1 cellular context compared by ENCODE assay signal in the genomic region with DNA sequence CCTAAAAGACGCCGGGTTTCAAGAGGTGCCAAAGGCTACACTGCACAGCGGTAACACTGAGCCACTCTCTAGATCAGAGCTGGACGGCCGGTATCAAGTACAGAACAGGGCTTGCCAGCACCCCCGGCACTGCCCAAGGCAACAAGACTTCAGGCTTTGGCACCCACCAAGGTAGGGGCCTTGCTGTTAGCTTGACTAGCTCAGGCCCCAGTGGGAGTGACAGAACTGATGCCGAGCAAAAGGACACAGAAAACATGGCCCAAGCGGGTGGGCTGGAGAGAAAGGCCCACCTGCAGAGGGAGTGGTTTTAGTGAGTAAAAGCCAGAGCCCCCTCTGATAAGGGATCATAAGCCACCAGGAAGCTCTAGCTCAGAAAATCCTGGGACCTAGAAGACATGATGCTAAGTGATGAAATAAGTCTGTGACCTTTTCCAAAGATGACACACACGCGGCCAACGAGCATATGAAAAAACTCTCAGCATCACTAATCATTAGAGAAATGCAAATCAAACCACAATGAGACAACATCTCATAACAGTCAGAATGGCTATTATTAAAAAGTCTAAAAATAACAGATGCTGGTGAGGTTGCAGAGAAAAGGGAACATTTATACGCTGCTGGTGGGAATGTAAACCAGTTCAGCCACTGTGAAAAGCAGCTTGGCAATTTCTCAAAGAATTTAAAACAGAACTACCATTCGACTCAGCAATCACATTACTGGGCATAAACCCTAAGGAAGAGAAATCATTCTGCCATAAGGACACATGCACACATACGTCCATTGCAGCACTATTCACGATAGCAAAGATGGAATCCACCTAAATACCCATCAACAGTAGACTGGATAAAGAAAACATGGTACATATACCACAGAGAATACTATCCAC.
TF ChIP-seq lines count a peak whose summit lies in the region.

No MANE protein-coding gene starts in this region.

TF ChIP-seq in GM12878, 131 proteins besides CTCF, POLR2A, EP300 and RAD21 (continues in another document):
- TF ChIP-seq RELA (IDR thresholded peaks at IDR 0.05; ENCODE audit: borderline replicate concordance, partially characterized antibody) (no peak), MEF2A (IDR thresholded peaks at IDR 0.05; ENCODE audit: insufficient read depth, low read depth, low read length) (peak; percentile 98), ATF7 (IDR thresholded peaks at IDR 0.05; ENCODE audit: low read depth) (peak; percentile 94), GABPA (IDR thresholded peaks at IDR 0.05; ENCODE audit: low read depth) (no peak), SREBF1 (IDR thresholded peaks at IDR 0.05; ENCODE audit: low read length) (no peak), RAD51 (IDR thresholded peaks at IDR 0.05) (peak; percentile 54; the same call in 1 of the 2 replicates), STAT1 (conservative IDR thresholded peaks at IDR 0.05) (no peak), SMC3 (IDR thresholded peaks at IDR 0.05; ENCODE audit: borderline replicate concordance, low read length) (no peak), WRNIP1 (IDR thresholded peaks at IDR 0.05; ENCODE audit: borderline replicate concordance, low read depth, low read length) (no peak), MXI1 (IDR thresholded peaks at IDR 0.05; ENCODE audit: low read depth, low read length) (no peak), NBN (IDR thresholded peaks at IDR 0.05) (peak; percentile 72; the same call in 1 of the 2 replicates), RCOR1 (conservative IDR thresholded peaks at IDR 0.05; ENCODE audit: low read depth, low read length) (no peak), SMAD5 (IDR thresholded peaks at IDR 0.05; ENCODE audit: low read depth) (peak; percentile 24; the same call in 1 of the 2 replicates), MEF2B (IDR thresholded peaks at IDR 0.05; ENCODE audit: partially characterized antibody, poor library complexity, severe bottlenecking) (peak; percentile 92), CHD1 (IDR thresholded peaks at IDR 0.05; ENCODE audit: low read depth, low read length) (no peak), FOS (IDR thresholded peaks at IDR 0.05; ENCODE audit: borderline replicate concordance, extremely low read depth, insufficient read length) (no peak), ZNF384 (IDR thresholded peaks at IDR 0.05; ENCODE audit: borderline replicate concordance, low read depth, low read length) (peak; percentile 66; the same call in 1 of the 2 replicates), CREM (IDR thresholded peaks at IDR 0.05; ENCODE audit: low read depth) (peak; percentile 80), MYB (IDR thresholded peaks at IDR 0.05; ENCODE audit: borderline replicate concordance, low read depth, low read length) (0 out of 2 replicates have a peak, but pooled peaks have one; percentile 57), HCFC1 (IDR thresholded peaks at IDR 0.05; ENCODE audit: low read length) (no peak), BHLHE40 (IDR thresholded peaks at IDR 0.05; ENCODE audit: borderline replicate concordance in 1 of 2, low read depth in 2 of 2, low read length in 1 of 2) (peak; percentile 49 to 57; a peak in 3 of 4 replicates), RFX5 (IDR thresholded peaks at IDR 0.05; ENCODE audit: low read depth, low read length) (no peak), TBL1XR1 (IDR thresholded peaks at IDR 0.05; ENCODE audit: low read depth, low read length) (peak; percentile 48; the same call in 1 of the 2 replicates), IKZF2 (IDR thresholded peaks at IDR 0.05) (peak; percentile 90), NR2C1 (IDR thresholded peaks at IDR 0.05) (peak; percentile 43), POU2F2 (IDR thresholded peaks at IDR 0.05; ENCODE audit: borderline replicate concordance, low read depth, low read length) (peak; percentile 96), SUZ12 (IDR thresholded peaks at IDR 0.05; ENCODE audit: unreplicated experiment) (no peak), PAX5 (IDR thresholded peaks at IDR 0.05; ENCODE audit: borderline replicate concordance, low read depth, low read length) (peak; percentile 45; the same call in 1 of the 2 replicates), SIX5 (IDR thresholded peaks at IDR 0.05; ENCODE audit: low read depth, low read length, severe bottlenecking) (no peak)
- TF ChIP-seq, protein P1, sequence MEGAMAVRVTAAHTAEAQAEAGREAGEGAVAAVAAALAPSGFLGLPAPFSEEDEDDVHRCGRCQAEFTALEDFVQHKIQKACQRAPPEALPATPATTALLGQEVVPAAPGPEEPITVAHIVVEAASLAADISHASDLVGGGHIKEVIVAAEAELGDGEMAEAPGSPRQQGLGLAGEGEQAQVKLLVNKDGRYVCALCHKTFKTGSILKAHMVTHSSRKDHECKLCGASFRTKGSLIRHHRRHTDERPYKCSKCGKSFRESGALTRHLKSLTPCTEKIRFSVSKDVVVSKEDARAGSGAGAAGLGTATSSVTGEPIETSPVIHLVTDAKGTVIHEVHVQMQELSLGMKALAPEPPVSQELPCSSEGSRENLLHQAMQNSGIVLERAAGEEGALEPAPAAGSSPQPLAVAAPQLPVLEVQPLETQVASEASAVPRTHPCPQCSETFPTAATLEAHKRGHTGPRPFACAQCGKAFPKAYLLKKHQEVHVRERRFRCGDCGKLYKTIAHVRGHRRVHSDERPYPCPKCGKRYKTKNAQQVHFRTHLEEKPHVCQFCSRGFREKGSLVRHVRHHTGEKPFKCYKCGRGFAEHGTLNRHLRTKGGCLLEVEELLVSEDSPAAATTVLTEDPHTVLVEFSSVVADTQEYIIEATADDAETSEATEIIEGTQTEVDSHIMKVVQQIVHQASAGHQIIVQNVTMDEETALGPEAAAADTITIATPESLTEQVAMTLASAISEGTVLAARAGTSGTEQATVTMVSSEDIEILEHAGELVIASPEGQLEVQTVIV (IDR thresholded peaks at IDR 0.05; ENCODE audit: borderline replicate concordance, partially characterized antibody), result no peak
- TF ChIP-seq, protein P2, sequence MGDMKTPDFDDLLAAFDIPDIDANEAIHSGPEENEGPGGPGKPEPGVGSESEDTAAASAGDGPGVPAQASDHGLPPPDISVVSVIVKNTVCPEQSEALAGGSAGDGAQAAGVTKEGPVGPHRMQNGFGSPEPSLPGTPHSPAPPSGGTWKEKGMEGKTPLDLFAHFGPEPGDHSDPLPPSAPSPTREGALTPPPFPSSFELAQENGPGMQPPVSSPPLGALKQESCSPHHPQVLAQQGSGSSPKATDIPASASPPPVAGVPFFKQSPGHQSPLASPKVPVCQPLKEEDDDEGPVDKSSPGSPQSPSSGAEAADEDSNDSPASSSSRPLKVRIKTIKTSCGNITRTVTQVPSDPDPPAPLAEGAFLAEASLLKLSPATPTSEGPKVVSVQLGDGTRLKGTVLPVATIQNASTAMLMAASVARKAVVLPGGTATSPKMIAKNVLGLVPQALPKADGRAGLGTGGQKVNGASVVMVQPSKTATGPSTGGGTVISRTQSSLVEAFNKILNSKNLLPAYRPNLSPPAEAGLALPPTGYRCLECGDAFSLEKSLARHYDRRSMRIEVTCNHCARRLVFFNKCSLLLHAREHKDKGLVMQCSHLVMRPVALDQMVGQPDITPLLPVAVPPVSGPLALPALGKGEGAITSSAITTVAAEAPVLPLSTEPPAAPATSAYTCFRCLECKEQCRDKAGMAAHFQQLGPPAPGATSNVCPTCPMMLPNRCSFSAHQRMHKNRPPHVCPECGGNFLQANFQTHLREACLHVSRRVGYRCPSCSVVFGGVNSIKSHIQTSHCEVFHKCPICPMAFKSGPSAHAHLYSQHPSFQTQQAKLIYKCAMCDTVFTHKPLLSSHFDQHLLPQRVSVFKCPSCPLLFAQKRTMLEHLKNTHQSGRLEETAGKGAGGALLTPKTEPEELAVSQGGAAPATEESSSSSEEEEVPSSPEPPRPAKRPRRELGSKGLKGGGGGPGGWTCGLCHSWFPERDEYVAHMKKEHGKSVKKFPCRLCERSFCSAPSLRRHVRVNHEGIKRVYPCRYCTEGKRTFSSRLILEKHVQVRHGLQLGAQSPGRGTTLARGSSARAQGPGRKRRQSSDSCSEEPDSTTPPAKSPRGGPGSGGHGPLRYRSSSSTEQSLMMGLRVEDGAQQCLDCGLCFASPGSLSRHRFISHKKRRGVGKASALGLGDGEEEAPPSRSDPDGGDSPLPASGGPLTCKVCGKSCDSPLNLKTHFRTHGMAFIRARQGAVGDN (IDR thresholded peaks at IDR 0.05), result peak; percentile 93
- TF ChIP-seq, protein P3, sequence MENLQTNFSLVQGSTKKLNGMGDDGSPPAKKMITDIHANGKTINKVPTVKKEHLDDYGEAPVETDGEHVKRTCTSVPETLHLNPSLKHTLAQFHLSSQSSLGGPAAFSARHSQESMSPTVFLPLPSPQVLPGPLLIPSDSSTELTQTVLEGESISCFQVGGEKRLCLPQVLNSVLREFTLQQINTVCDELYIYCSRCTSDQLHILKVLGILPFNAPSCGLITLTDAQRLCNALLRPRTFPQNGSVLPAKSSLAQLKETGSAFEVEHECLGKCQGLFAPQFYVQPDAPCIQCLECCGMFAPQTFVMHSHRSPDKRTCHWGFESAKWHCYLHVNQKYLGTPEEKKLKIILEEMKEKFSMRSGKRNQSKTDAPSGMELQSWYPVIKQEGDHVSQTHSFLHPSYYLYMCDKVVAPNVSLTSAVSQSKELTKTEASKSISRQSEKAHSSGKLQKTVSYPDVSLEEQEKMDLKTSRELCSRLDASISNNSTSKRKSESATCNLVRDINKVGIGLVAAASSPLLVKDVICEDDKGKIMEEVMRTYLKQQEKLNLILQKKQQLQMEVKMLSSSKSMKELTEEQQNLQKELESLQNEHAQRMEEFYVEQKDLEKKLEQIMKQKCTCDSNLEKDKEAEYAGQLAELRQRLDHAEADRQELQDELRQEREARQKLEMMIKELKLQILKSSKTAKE (IDR thresholded peaks at IDR 0.05; ENCODE audit: low read depth, poor library complexity, severe bottlenecking), result peak; percentile 96
- TF ChIP-seq, protein P4, sequence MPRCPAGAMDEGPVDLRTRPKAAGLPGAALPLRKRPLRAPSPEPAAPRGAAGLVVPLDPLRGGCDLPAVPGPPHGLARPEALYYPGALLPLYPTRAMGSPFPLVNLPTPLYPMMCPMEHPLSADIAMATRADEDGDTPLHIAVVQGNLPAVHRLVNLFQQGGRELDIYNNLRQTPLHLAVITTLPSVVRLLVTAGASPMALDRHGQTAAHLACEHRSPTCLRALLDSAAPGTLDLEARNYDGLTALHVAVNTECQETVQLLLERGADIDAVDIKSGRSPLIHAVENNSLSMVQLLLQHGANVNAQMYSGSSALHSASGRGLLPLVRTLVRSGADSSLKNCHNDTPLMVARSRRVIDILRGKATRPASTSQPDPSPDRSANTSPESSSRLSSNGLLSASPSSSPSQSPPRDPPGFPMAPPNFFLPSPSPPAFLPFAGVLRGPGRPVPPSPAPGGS (IDR thresholded peaks at IDR 0.05; ENCODE audit: borderline replicate concordance, insufficient read depth, low read depth, low read length, poor library complexity, severe bottlenecking), result peak; percentile 85
- TF ChIP-seq, protein P5, sequence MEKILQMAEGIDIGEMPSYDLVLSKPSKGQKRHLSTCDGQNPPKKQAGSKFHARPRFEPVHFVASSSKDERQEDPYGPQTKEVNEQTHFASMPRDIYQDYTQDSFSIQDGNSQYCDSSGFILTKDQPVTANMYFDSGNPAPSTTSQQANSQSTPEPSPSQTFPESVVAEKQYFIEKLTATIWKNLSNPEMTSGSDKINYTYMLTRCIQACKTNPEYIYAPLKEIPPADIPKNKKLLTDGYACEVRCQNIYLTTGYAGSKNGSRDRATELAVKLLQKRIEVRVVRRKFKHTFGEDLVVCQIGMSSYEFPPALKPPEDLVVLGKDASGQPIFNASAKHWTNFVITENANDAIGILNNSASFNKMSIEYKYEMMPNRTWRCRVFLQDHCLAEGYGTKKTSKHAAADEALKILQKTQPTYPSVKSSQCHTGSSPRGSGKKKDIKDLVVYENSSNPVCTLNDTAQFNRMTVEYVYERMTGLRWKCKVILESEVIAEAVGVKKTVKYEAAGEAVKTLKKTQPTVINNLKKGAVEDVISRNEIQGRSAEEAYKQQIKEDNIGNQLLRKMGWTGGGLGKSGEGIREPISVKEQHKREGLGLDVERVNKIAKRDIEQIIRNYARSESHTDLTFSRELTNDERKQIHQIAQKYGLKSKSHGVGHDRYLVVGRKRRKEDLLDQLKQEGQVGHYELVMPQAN (conservative IDR thresholded peaks at IDR 0.05), result no peak
- TF ChIP-seq, protein P6, sequence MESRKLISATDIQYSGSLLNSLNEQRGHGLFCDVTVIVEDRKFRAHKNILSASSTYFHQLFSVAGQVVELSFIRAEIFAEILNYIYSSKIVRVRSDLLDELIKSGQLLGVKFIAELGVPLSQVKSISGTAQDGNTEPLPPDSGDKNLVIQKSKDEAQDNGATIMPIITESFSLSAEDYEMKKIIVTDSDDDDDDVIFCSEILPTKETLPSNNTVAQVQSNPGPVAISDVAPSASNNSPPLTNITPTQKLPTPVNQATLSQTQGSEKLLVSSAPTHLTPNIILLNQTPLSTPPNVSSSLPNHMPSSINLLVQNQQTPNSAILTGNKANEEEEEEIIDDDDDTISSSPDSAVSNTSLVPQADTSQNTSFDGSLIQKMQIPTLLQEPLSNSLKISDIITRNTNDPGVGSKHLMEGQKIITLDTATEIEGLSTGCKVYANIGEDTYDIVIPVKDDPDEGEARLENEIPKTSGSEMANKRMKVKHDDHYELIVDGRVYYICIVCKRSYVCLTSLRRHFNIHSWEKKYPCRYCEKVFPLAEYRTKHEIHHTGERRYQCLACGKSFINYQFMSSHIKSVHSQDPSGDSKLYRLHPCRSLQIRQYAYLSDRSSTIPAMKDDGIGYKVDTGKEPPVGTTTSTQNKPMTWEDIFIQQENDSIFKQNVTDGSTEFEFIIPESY (IDR thresholded peaks at IDR 0.05), result no peak
- TF ChIP-seq, protein P7, sequence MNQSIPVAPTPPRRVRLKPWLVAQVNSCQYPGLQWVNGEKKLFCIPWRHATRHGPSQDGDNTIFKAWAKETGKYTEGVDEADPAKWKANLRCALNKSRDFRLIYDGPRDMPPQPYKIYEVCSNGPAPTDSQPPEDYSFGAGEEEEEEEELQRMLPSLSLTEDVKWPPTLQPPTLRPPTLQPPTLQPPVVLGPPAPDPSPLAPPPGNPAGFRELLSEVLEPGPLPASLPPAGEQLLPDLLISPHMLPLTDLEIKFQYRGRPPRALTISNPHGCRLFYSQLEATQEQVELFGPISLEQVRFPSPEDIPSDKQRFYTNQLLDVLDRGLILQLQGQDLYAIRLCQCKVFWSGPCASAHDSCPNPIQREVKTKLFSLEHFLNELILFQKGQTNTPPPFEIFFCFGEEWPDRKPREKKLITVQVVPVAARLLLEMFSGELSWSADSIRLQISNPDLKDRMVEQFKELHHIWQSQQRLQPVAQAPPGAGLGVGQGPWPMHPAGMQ (IDR thresholded peaks at IDR 0.05; ENCODE audit: borderline replicate concordance), result no peak
- TF ChIP-seq, protein P8, sequence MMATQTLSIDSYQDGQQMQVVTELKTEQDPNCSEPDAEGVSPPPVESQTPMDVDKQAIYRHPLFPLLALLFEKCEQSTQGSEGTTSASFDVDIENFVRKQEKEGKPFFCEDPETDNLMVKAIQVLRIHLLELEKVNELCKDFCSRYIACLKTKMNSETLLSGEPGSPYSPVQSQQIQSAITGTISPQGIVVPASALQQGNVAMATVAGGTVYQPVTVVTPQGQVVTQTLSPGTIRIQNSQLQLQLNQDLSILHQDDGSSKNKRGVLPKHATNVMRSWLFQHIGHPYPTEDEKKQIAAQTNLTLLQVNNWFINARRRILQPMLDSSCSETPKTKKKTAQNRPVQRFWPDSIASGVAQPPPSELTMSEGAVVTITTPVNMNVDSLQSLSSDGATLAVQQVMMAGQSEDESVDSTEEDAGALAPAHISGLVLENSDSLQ (IDR thresholded peaks at IDR 0.05), result peak; percentile 24; the same call in 1 of the 2 replicates
- TF ChIP-seq, protein P9, sequence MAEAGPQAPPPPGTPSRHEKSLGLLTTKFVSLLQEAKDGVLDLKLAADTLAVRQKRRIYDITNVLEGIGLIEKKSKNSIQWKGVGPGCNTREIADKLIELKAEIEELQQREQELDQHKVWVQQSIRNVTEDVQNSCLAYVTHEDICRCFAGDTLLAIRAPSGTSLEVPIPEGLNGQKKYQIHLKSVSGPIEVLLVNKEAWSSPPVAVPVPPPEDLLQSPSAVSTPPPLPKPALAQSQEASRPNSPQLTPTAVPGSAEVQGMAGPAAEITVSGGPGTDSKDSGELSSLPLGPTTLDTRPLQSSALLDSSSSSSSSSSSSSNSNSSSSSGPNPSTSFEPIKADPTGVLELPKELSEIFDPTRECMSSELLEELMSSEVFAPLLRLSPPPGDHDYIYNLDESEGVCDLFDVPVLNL (IDR thresholded peaks at IDR 0.05; ENCODE audit: low read depth, low read length), result no peak
